9 cellular contexts compared by ENCODE assay signal in genomic region chr1:61253059-61253735, GRCh38.
DNase-seq lines count a peak whose midpoint lies in the region; TF ChIP-seq lines count a peak whose summit lies in the region.
"Had no signal": no experiment of that assay in that cellular context is flagged by ENCODE, and none has a peak within 500 bp of the region (broad histone marks: within the 10 kb centered on the region; RNA-seq: fewer than 3 reads in every experiment).

No MANE protein-coding gene starts in this region.

- H3K27ac ChIP-seq in Peyer's patch: peak overlapping the region in 2 of 4 donors; percentile 59 to 70

- H3K36me3 ChIP-seq in Peyer's patch: no peaks in the 10 kb centered on the region

- intact Hi-C loops in head of caudate nucleus (cut with DNase I): no loop called here

- H3K27ac Mint-ChIP-seq in glutamatergic neuron (ENCODE audit: unreplicated experiment): no peak overlapping the region
- H3K27ac Mint-ChIP-seq: B cell had no signal

- no peaks in the 10 kb centered on the region for H3K36me3 Mint-ChIP-seq in glutamatergic neuron (ENCODE audit: unreplicated experiment)

- H3K4me1 ChIP-seq in Peyer's patch: peaks cover 0 to 28% (median 0%) of the 10 kb centered on the region in 4 donors

- peaks cover 54% of the 10 kb centered on the region for H3K4me1 Mint-ChIP-seq in glutamatergic neuron (ENCODE audit: low read depth, unreplicated experiment)

- no peaks in the 10 kb centered on the region for H3K27me3 ChIP-seq in Peyer's patch

- no peak for TF ChIP-seq POLR2A in Peyer's patch (IDR thresholded peaks at IDR 0.05)

- no peaks in the 10 kb centered on the region for H3K9me3 ChIP-seq in Peyer's patch

- H3K4me3 ChIP-seq in Peyer's patch: no peak overlapping the region

- H3K9me3 Mint-ChIP-seq in glutamatergic neuron (ENCODE audit: unreplicated experiment): no peaks in the 10 kb centered on the region

- H3K4me3 Mint-ChIP-seq in glutamatergic neuron (ENCODE audit: unreplicated experiment): no peak overlapping the region
- H3K4me3 Mint-ChIP-seq: B cell had no signal

- DNase-seq in SIG-M5 treated with dmso at 0.1 percent for 504 hours (lab: John Stamatoyannopoulos, UW; ENCODE audit: unreplicated experiment) (peak; percentile 13), SIG-M5 (lab: John Stamatoyannopoulos, UW) (no peak), Peyer's patch (peak; percentile 39 to 88 (median 57)), head of caudate nucleus (peak in 39 of 42 donors; percentile 16 to 89 (median 67)), stromal cell of bone marrow (ENCODE audit: low read depth) (peak; percentile 37), glutamatergic neuron (no peak), T-helper 9 cell (no peak), NCI-H1048 (lab: John Stamatoyannopoulos, UW) (no peak)

- H3K27me3 Mint-ChIP-seq in glutamatergic neuron (ENCODE audit: unreplicated experiment): no peaks in the 10 kb centered on the region

- TF ChIP-seq CTCF in Peyer's patch (IDR thresholded peaks at IDR 0.05) (no peak), glutamatergic neuron (IDR thresholded peaks at IDR 0.05; ENCODE audit: partially characterized antibody, unreplicated experiment) (no peak)

Comparison
In these comparisons a context has a peak if more than half of its experiments do, and no peak if none do; other contexts are left out.
1. DNase-seq: peak in SIG-M5 treated with dmso at 0.1 percent for 504 hours (single experiment), Peyer's patch (3 of 3), head of caudate nucleus (39 of 42) and stromal cell of bone marrow (single experiment); none in SIG-M5 (single experiment), glutamatergic neuron (single experiment), T-helper 9 cell (single experiment) and NCI-H1048 (single experiment).